Comparison of ENCODE assay signal across 1 cellular context in the genomic region with DNA sequence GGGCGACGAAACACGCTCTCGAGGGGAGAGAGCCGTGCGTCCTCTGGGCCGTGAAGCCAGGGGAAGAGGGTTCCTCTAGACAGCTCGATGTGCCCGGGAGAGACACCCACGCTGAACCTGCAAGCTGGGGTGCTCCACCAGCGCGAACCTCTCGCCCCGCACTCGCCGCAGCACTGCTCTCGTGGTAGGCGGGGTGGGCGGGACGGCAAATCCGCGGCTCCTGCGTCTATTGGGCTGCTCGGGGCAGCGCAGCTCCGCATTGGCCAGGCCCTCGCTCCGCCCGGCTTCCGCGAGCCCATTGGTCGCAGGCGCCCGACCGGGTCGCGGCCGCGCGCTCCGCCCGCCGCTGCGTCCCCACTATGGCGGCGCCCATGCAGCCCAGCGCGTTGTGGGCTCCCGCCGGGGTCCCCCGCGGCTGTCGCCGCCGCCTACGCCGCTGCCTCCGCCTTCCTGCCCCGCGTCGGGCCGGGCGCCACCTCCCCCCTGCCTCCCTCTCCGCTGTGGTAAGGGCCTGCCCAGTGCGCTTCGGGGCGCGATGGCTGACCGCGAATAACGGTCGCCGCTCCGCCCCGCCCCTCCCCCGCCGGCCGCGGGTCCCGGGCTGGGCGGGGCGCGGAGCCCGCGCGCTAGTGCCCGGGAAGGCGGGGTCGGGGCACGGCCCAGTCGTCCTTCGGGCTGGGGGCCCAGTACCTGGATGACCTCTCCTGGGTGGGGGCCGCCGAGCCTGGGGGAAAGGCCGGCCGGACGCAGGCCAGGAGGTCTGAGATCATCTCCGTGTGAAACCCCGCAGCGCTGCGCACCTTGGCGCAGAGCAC.
TF ChIP-seq lines count a peak whose summit lies in the region.

A gene with protein sequence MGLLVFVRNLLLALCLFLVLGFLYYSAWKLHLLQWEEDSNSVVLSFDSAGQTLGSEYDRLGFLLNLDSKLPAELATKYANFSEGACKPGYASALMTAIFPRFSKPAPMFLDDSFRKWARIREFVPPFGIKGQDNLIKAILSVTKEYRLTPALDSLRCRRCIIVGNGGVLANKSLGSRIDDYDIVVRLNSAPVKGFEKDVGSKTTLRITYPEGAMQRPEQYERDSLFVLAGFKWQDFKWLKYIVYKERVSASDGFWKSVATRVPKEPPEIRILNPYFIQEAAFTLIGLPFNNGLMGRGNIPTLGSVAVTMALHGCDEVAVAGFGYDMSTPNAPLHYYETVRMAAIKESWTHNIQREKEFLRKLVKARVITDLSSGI (plus strand): TSS at position 346 of the 815 bp plus-strand sequence. CDS start 28,727 bp downstream, outside the sequence.

TF ChIP-seq in HepG2, 621 proteins besides CTCF, POLR2A, EP300 and RAD21 (continued from another document and continues in another):
- TF ChIP-seq ZNF318 (CRISPR knock-in tag; IDR thresholded peaks at IDR 0.05) (no peak), DRAP1 (CRISPR knock-in tag; IDR thresholded peaks at IDR 0.05) (peak; percentile 89), RFXAP (CRISPR knock-in tag; IDR thresholded peaks at IDR 0.05; ENCODE audit: borderline replicate concordance) (peak; percentile 82; the same call in 1 of the 2 replicates), ZNF792 (CRISPR knock-in tag; IDR thresholded peaks at IDR 0.05) (0 out of 2 replicates have a peak, but pooled peaks have one; percentile 20), CHD4 (IDR thresholded peaks at IDR 0.05; ENCODE audit: borderline replicate concordance, low read length) (no peak), ATF7-NPFF (CRISPR knock-in tag; IDR thresholded peaks at IDR 0.05; ENCODE audit: low read depth) (peak; percentile 76), CENPT (CRISPR knock-in tag; IDR thresholded peaks at IDR 0.05; ENCODE audit: low read depth) (0 out of 2 replicates have a peak, but pooled peaks have one; percentile 35), TBX2 (CRISPR knock-in tag; IDR thresholded peaks at IDR 0.05; ENCODE audit: borderline replicate concordance) (peak; percentile 42), ZFYVE20 (CRISPR knock-in tag; IDR thresholded peaks at IDR 0.05; ENCODE audit: borderline replicate concordance, low read depth) (0 out of 2 replicates have a peak, but pooled peaks have one; percentile 56), ZFP1 (CRISPR knock-in tag; IDR thresholded peaks at IDR 0.05) (no peak), DMTF1 (CRISPR knock-in tag; IDR thresholded peaks at IDR 0.05) (no peak), TSC22D2 (CRISPR knock-in tag; IDR thresholded peaks at IDR 0.05; ENCODE audit: borderline replicate concordance) (no peak), FOXO1 (CRISPR knock-in tag; IDR thresholded peaks at IDR 0.05) (no peak; the same call in 1 of the 2 replicates), ZKSCAN8 (CRISPR knock-in tag; IDR thresholded peaks at IDR 0.05; ENCODE audit: borderline replicate concordance) (0 out of 2 replicates have a peak, but pooled peaks have one; percentile 16), HNRNPUL1 (IDR thresholded peaks at IDR 0.05; ENCODE audit: low read depth, low read length) (no peak), KAT8 (CRISPR knock-in tag; IDR thresholded peaks at IDR 0.05) (0 out of 2 replicates have a peak, but pooled peaks have one; percentile 12), NFIB (CRISPR knock-in tag; IDR thresholded peaks at IDR 0.05; ENCODE audit: borderline replicate concordance) (no peak), EEA1 (CRISPR knock-in tag; IDR thresholded peaks at IDR 0.05; ENCODE audit: borderline replicate concordance) (no peak; the same call in 1 of the 2 replicates), TEAD2 (CRISPR knock-in tag; IDR thresholded peaks at IDR 0.05) (no peak), ZNF879 (CRISPR knock-in tag; IDR thresholded peaks at IDR 0.05) (no peak), ZNF33A (CRISPR knock-in tag; IDR thresholded peaks at IDR 0.05; ENCODE audit: borderline replicate concordance) (no peak), GTF3A (CRISPR knock-in tag; conservative IDR thresholded peaks at IDR 0.05) (peak; percentile 73; the same call in 1 of the 2 replicates)
- TF ChIP-seq, protein P1, sequence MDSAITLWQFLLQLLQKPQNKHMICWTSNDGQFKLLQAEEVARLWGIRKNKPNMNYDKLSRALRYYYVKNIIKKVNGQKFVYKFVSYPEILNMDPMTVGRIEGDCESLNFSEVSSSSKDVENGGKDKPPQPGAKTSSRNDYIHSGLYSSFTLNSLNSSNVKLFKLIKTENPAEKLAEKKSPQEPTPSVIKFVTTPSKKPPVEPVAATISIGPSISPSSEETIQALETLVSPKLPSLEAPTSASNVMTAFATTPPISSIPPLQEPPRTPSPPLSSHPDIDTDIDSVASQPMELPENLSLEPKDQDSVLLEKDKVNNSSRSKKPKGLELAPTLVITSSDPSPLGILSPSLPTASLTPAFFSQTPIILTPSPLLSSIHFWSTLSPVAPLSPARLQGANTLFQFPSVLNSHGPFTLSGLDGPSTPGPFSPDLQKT (CRISPR knock-in tag; IDR thresholded peaks at IDR 0.05; ENCODE audit: borderline replicate concordance) = no peak
- TF ChIP-seq, protein P2, sequence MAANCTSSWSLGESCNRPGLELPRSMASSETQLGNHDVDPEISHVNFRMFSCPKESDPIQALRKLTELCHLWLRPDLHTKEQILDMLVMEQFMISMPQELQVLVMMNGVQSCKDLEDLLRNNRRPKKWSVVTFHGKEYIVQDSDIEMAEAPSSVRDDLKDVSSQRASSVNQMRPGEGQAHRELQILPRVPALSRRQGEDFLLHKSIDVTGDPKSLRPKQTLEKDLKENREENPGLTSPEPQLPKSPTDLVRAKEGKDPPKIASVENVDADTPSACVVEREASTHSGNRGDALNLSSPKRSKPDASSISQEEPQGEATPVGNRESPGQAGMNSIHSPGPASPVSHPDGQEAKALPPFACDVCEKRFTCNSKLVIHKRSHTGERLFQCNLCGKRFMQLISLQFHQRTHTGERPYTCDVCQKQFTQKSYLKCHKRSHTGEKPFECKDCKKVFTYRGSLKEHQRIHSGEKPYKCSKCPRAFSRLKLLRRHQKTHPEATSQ (CRISPR knock-in tag; IDR thresholded peaks at IDR 0.05; ENCODE audit: borderline replicate concordance) = no peak
- TF ChIP-seq, protein P3, sequence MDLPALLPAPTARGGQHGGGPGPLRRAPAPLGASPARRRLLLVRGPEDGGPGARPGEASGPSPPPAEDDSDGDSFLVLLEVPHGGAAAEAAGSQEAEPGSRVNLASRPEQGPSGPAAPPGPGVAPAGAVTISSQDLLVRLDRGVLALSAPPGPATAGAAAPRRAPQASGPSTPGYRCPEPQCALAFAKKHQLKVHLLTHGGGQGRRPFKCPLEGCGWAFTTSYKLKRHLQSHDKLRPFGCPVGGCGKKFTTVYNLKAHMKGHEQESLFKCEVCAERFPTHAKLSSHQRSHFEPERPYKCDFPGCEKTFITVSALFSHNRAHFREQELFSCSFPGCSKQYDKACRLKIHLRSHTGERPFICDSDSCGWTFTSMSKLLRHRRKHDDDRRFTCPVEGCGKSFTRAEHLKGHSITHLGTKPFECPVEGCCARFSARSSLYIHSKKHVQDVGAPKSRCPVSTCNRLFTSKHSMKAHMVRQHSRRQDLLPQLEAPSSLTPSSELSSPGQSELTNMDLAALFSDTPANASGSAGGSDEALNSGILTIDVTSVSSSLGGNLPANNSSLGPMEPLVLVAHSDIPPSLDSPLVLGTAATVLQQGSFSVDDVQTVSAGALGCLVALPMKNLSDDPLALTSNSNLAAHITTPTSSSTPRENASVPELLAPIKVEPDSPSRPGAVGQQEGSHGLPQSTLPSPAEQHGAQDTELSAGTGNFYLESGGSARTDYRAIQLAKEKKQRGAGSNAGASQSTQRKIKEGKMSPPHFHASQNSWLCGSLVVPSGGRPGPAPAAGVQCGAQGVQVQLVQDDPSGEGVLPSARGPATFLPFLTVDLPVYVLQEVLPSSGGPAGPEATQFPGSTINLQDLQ (CRISPR knock-in tag; IDR thresholded peaks at IDR 0.05) = peak; percentile 92
- TF ChIP-seq, protein P4, sequence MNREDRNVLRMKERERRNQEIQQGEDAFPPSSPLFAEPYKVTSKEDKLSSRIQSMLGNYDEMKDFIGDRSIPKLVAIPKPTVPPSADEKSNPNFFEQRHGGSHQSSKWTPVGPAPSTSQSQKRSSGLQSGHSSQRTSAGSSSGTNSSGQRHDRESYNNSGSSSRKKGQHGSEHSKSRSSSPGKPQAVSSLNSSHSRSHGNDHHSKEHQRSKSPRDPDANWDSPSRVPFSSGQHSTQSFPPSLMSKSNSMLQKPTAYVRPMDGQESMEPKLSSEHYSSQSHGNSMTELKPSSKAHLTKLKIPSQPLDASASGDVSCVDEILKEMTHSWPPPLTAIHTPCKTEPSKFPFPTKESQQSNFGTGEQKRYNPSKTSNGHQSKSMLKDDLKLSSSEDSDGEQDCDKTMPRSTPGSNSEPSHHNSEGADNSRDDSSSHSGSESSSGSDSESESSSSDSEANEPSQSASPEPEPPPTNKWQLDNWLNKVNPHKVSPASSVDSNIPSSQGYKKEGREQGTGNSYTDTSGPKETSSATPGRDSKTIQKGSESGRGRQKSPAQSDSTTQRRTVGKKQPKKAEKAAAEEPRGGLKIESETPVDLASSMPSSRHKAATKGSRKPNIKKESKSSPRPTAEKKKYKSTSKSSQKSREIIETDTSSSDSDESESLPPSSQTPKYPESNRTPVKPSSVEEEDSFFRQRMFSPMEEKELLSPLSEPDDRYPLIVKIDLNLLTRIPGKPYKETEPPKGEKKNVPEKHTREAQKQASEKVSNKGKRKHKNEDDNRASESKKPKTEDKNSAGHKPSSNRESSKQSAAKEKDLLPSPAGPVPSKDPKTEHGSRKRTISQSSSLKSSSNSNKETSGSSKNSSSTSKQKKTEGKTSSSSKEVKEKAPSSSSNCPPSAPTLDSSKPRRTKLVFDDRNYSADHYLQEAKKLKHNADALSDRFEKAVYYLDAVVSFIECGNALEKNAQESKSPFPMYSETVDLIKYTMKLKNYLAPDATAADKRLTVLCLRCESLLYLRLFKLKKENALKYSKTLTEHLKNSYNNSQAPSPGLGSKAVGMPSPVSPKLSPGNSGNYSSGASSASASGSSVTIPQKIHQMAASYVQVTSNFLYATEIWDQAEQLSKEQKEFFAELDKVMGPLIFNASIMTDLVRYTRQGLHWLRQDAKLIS (CRISPR knock-in tag; IDR thresholded peaks at IDR 0.05) = no peak
